8 cellular contexts compared by ENCODE assay signal in genomic region chr11:107017433-107018227, GRCh38. TPM values are rescaled to one million over a fixed set of nuclear protein-coding genes. Genes with fewer than 3 reads are reported as not detected.
DNase-seq lines count a peak whose midpoint lies in the region; ATAC-seq and TF ChIP-seq lines count a peak whose summit lies in the region.

No MANE protein-coding gene starts in this region.

- H3K4me1 ChIP-seq in heart right ventricle: peaks cover 0 to 14% (median 5%) of the 10 kb centered on the region in 9 donors

- H3K36me3 ChIP-seq in heart right ventricle: no peaks in the 10 kb centered on the region

- peak overlapping the region in 9 of 10 donors; percentile 25 to 85 (median 64) for H3K27ac ChIP-seq in heart right ventricle

- H3K27me3 Mint-ChIP-seq in activated naive CD8-positive, alpha-beta T cell: peaks cover 29% of the 10 kb centered on the region

- WGBS in heart right ventricle, 2 donors: 1% methylated on average over 46 to 87 of the region's 87 CpGs

- no peaks in the 10 kb centered on the region for H3K9me3 ChIP-seq in heart right ventricle

- H3K27ac Mint-ChIP-seq in activated naive CD8-positive, alpha-beta T cell: no peak overlapping the region

- intact Hi-C loops in heart right ventricle (cut with DNase I) (loop anchor here in 6 of 10 donors (5.0 to 10.0 kb wide), 4 partner anchors 40 to 295 kb away; no protein-coding TSS in a partner anchor), posterior cingulate gyrus (cut with DNase I) (loop anchor here (5.0 kb wide), 2 partner anchors 295 to 930 kb away; no protein-coding TSS in a partner anchor)

- peak overlapping the region; percentile 39; the same call in 1 of the 2 replicates for H3K4me3 ChIP-seq in GM08714 (ENCODE audit: low read length)
- peak overlapping the region; percentile 1 to 57 (median 50) for H3K4me3 ChIP-seq in heart right ventricle

- peaks cover 0 to 67% (median 40%) of the 10 kb centered on the region in 7 donors for H3K27me3 ChIP-seq in heart right ventricle

- peaks cover 6% of the 10 kb centered on the region for H3K4me1 Mint-ChIP-seq in activated naive CD8-positive, alpha-beta T cell (ENCODE audit: low read depth)

- DNase-seq in 8988T (peak; percentile 48), NCI-H1105 (lab: John Stamatoyannopoulos, UW) (peak; percentile 59), heart right ventricle (peak; percentile 28 to 59), posterior cingulate gyrus (peak; percentile 56 to 94 (median 64)), LoVo (ENCODE audit: low spot score) (no peak)

- TF ChIP-seq CTCF in heart right ventricle (IDR thresholded peaks at IDR 0.05): peak; percentile 23 to 65 (median 48)

- no peaks in the 10 kb centered on the region for H3K9me3 Mint-ChIP-seq in activated naive CD8-positive, alpha-beta T cell (ENCODE audit: low read depth)

- peak overlapping the region; percentile 38 for H3K4me3 Mint-ChIP-seq in activated naive CD8-positive, alpha-beta T cell

- ATAC-seq in HG02623 (IDR thresholded peaks at IDR 0.05; ENCODE audit: unreplicated experiment) (peak; percentile 44), heart right ventricle (peak; percentile 69 to 85 (median 78))

- no peaks in the 10 kb centered on the region for H3K36me3 Mint-ChIP-seq in activated naive CD8-positive, alpha-beta T cell

RNA-seq across cellular contexts. Expression of gene GUCY1A2, which starts 0.6 kb away (rescaled TPM):
- total RNA-seq in heart right ventricle: 10 to 100 TPM in 3 of 10 donors, 1 to 10 TPM in 7; 5.4 to 18.5 (median 9.0) TPM
- 1 to 10 TPM in 1 of 2 donors, under 1 TPM in 1; 0.68 to 2.3 TPM for polyA plus RNA-seq in heart right ventricle
